In the genomic region with DNA sequence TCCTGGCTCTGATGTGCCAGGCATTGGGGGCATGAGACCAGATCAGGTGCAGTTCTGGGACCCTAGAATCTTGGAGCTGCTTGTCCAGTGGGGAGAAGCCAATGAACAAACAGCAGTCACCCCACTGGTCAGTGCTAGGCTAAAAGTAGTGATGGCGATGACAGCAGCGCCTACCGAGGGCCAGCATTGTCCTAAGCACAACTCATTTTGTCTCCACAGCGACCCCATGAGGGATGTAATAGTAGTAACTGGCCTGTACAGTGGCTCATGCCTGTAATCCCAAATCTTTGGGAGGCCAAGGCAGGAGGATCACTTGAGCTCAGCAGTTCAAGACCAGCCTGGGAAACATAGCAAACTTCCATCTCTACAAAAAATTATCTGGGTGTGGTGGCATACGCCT, we compare ENCODE assay signal across 16 cellular contexts. TPM values are rescaled to one million over a fixed set of nuclear protein-coding genes. Genes with fewer than 3 reads are reported as not detected.
DNase-seq lines count a peak whose midpoint lies in the region; ATAC-seq, FAIRE-seq and TF ChIP-seq lines count a peak whose summit lies in the region.
"Had no signal": no experiment of that assay in that cellular context is flagged by ENCODE, and none has a peak within 500 bp of the region (broad histone marks: within the 10 kb centered on the region; RNA-seq: fewer than 3 reads in every experiment).

No MANE protein-coding gene starts in this region.

- in situ Hi-C loops in K562 (cut with MboI): no loop called here

- TF ChIP-seq CTCF in DND-41 (IDR thresholded peaks at IDR 0.05; ENCODE audit: borderline replicate concordance, extremely low read depth, low read length, poor library complexity, severe bottlenecking) (peak; percentile 12), HCT116 (IDR thresholded peaks at IDR 0.05 in 2 of 3, conservative IDR thresholded peaks at IDR 0.05 in 1 of 3; ENCODE audit: borderline replicate concordance in 1 of 3, insufficient read depth in 1 of 3, low read depth in 2 of 3, low read length in 2 of 3) (peak; percentile 34 to 48 (median 46); a peak in 5 of 6 replicates), K562 (IDR thresholded peaks at IDR 0.05 in 2 of 3, conservative IDR thresholded peaks at IDR 0.05 in 1 of 3; ENCODE audit: insufficient read depth in 2 of 3, low read depth in 1 of 3, low read length in 3 of 3) (peak; percentile 53 to 80 (median 57); a peak in 5 of 6 replicates), kidney (IDR thresholded peaks at IDR 0.05; ENCODE audit: borderline replicate concordance, extremely low read depth, insufficient read depth) (no peak), vagina (IDR thresholded peaks at IDR 0.05) (no peak)

- H3K79me2 ChIP-seq in DND-41 (ENCODE audit: insufficient read depth, low read length) (peaks cover 43% of the 10 kb centered on the region), HCT116 (ENCODE audit: insufficient read depth, low read length) (peaks cover 24% of the 10 kb centered on the region; the same call in 1 of the 2 replicates), K562 (ENCODE audit: control insufficient read depth, insufficient read depth, low read length) (peaks cover 26% of the 10 kb centered on the region)

- RAD21 ChIA-PET in HCT116 (lab: Charles Lee; ENCODE audit: low non-redundant PET in 1 of 2, low total read pairs in 2 of 2, uncharacterized antibody in 2 of 2, unreplicated experiment in 2 of 2): no interaction called here

- WGBS in K562 (ENCODE audit: insufficient coverage, low coverage, missing lambda C conversion rate): 47% methylated on average over 5 of the region's 5 CpGs

- H3K36me3 ChIP-seq in DND-41 (ENCODE audit: insufficient read depth, low read length) (peaks cover 80% of the 10 kb centered on the region), HCT116 (ENCODE audit: control insufficient read depth in 1 of 2, insufficient read depth in 2 of 2, low read length in 2 of 2) (peaks cover 0 to 4% of the 10 kb centered on the region in 2 experiments; a peak in 1 of 4 replicates), K562 (ENCODE audit: control insufficient read depth, insufficient read depth, low read length) (peaks cover 47% of the 10 kb centered on the region; the same call in 2 of the 3 replicates), kidney (ENCODE audit: control insufficient read depth in 1 of 2, insufficient read depth in 2 of 2, low read length in 2 of 2) (peaks cover 21 to 51% of the 10 kb centered on the region in 2 donors), vagina (peaks cover 0 to 43% of the 10 kb centered on the region in 2 donors)

- BruUV-seq in HCT116 (replicated peaks; lab: Mats Ljungman, UMichigan): no TSS peak
- no TSS peak for BruUV-seq in K562 (replicated peaks; lab: Mats Ljungman, UMichigan)

- DNase-seq in DND-41 (no peak), HCT116 (ENCODE audit: low read depth, low spot score) (peak; percentile 16), K562 (ENCODE audit: extremely low read depth in 1 of 4, low spot score in 3 of 4) (peak; percentile 32 to 62 (median 42)), kidney (peak; percentile 31), vagina (ENCODE audit: extremely low spot score in 2 of 2) (no peak), MV-4-11 (lab: John Stamatoyannopoulos, UW) (no peak)
- DNase-seq: activated CD4-positive, alpha-beta T cell treated with anti-CD3 and anti-CD28 coated beads, Interleukin-2, amount 50 U/mL, for 48 hours; activated gamma-delta T cell treated with Interleukin-2 at 50 U/mL for 16 hours; CD4-positive, CD25-positive, alpha-beta regulatory T cell; central memory CD4-positive, alpha-beta T cell; KG1; NCI-H226 had no signal

- peaks cover 3% of the 10 kb centered on the region for H3K9me1 ChIP-seq in K562 (ENCODE audit: control insufficient read depth, insufficient read depth, low read length)

- H3K4me2 ChIP-seq in DND-41 (ENCODE audit: insufficient read depth, low read length): no peak overlapping the region
- no peak overlapping the region for H3K4me2 ChIP-seq in HCT116 (ENCODE audit: low read length)
- no peak overlapping the region for H3K4me2 ChIP-seq in K562 (ENCODE audit: insufficient read depth, low read length)

- no peaks in the 10 kb centered on the region for H3K9me2 ChIP-seq in HCT116 (ENCODE audit: insufficient read depth)

- H3K4me3 ChIP-seq in DND-41 (ENCODE audit: low read depth in 1 of 2, low read length in 2 of 2) (no peak overlapping the region), HCT116 (replicated peaks in 1 of 2; ENCODE audit: low read depth in 1 of 2, low read length in 2 of 2) (no peak overlapping the region), K562 (no peak overlapping the region), kidney (ENCODE audit: low read length in 2 of 2) (no peak overlapping the region), vagina (no peak overlapping the region)

- intact Hi-C loops in HCT116 (cut with micrococcal nuclease) (loop anchor here (1.0 kb wide), 1 partner anchor 73 kb away; no protein-coding TSS in a partner anchor), K562 (cut with micrococcal nuclease) (loop anchor here (10.0 kb wide), 1 partner anchor 177 kb away; no protein-coding TSS in a partner anchor), kidney (cut with DNase I) (no loop called here), vagina (cut with DNase I) (no loop called here)

- H3K9me3 ChIP-seq in DND-41 (ENCODE audit: insufficient read depth, low read length, severe bottlenecking): no peaks in the 10 kb centered on the region
- no peaks in the 10 kb centered on the region; a peak in 1 of 4 replicates for H3K9me3 ChIP-seq in HCT116 (ENCODE audit: control insufficient read depth in 1 of 2, insufficient read depth in 1 of 2, low read depth in 1 of 2, low read length in 2 of 2)
- no peaks in the 10 kb centered on the region for H3K9me3 ChIP-seq in K562 (replicated peaks; ENCODE audit: control insufficient read depth, insufficient read depth, low read depth, low read length)
- H3K9me3 ChIP-seq in kidney (ENCODE audit: control insufficient read depth in 1 of 2, low read length in 2 of 2): no peaks in the 10 kb centered on the region
- no peaks in the 10 kb centered on the region for H3K9me3 ChIP-seq in vagina

- TF ChIP-seq POLR2A in HCT116 (IDR thresholded peaks at IDR 0.05; ENCODE audit: borderline replicate concordance, extremely low read depth, insufficient read depth, insufficient read length) (no peak), K562 (conservative IDR thresholded peaks at IDR 0.05) (no peak), vagina (IDR thresholded peaks at IDR 0.05) (no peak), GM18505 (IDR thresholded peaks at IDR 0.05; ENCODE audit: borderline replicate concordance, extremely low read depth, insufficient read depth, insufficient read length) (no peak)

- FAIRE-seq in K562 (lab: Jason Lieb, UNC): peak; percentile 87
- no peak for FAIRE-seq in kidney (lab: Jason Lieb, UNC)

- H3K4me1 ChIP-seq in DND-41 (ENCODE audit: insufficient read depth, low read length) (peaks cover 43% of the 10 kb centered on the region), HCT116 (ENCODE audit: control insufficient read depth in 1 of 2, insufficient read depth in 2 of 2, low read length in 2 of 2) (no peaks in the 10 kb centered on the region), K562 (replicated peaks in 1 of 2; ENCODE audit: control insufficient read depth in 2 of 2, insufficient read depth in 2 of 2, low read length in 2 of 2) (peaks cover 19 to 21% of the 10 kb centered on the region in 2 experiments; a peak in 4 of 5 replicates), kidney (ENCODE audit: control insufficient read depth in 1 of 2, insufficient read depth in 1 of 2, low read depth in 1 of 2, low read length in 2 of 2) (peaks cover 25 to 28% of the 10 kb centered on the region in 2 donors), vagina (peaks cover 46% of the 10 kb centered on the region)

- TF ChIP-seq EP300 in K562 (IDR thresholded peaks at IDR 0.05; ENCODE audit: low read length): no peak

- no peak overlapping the region for H3K9ac ChIP-seq in DND-41 (ENCODE audit: low read depth, low read length)
- H3K9ac ChIP-seq in HCT116 (ENCODE audit: low read length): no peak overlapping the region
- no peak overlapping the region for H3K9ac ChIP-seq in K562 (ENCODE audit: insufficient read depth in 1 of 2, low read depth in 2 of 2, low read length in 2 of 2)
- H3K9ac ChIP-seq in kidney (ENCODE audit: low read length in 2 of 2): no peak overlapping the region

- no peak overlapping the region for H2AFZ ChIP-seq in DND-41 (ENCODE audit: low read depth, low read length)
- no peak overlapping the region for H2AFZ ChIP-seq in HCT116 (ENCODE audit: low read depth, low read length, poor library complexity, severe bottlenecking)
- H2AFZ ChIP-seq in K562 (ENCODE audit: low read depth, low read length): no peak overlapping the region

- H3K27me3 ChIP-seq in DND-41 (ENCODE audit: insufficient read depth, low read length, poor library complexity) (no peaks in the 10 kb centered on the region), HCT116 (ENCODE audit: insufficient read depth, low read length) (no peaks in the 10 kb centered on the region), K562 (ENCODE audit: control insufficient read depth in 2 of 2, insufficient read depth in 2 of 2, low read length in 2 of 2) (no peaks in the 10 kb centered on the region), vagina (no peaks in the 10 kb centered on the region)

- POLR2A ChIA-PET in HCT116 (lab: Charles Lee): no interaction called here
- POLR2A ChIA-PET in K562 (lab: Yijun Ruan, JAX): interaction anchor here (0.9 kb wide), 1 partner anchor 65 kb away, joined by 3 read pairs; no protein-coding TSS in a partner anchor

- CTCF ChIA-PET in HCT116 (lab: Charles Lee) (interaction anchor here (1.5 to 2.2 kb wide), 2 partner anchors 74 to 104 kb away, joined by 5 to 6 read pairs; no protein-coding TSS in a partner anchor), K562 (lab: Yijun Ruan, JAX; ENCODE audit: low intra/inter-chr PET ratio) (no interaction called here)

- no peak for ATAC-seq in DND-41 (ENCODE audit: insufficient read depth, low read depth)
- peak; percentile 82 for ATAC-seq in HCT116
- ATAC-seq in K562: peak; percentile 87
- ATAC-seq in GM18505 (IDR thresholded peaks at IDR 0.05; ENCODE audit: unreplicated experiment): no peak
- ATAC-seq in HG03175 (IDR thresholded peaks at IDR 0.05; ENCODE audit: unreplicated experiment): no peak
- ATAC-seq: sciatic nerve had no signal

- H3K27ac ChIP-seq in DND-41 (ENCODE audit: low read length) (no peak overlapping the region), HCT116 (ENCODE audit: low read depth, low read length) (no peak overlapping the region), K562 (ENCODE audit: extremely low read depth, low read depth, low read length) (no peak overlapping the region), kidney (ENCODE audit: low read depth in 2 of 2, low read length in 2 of 2) (no peak overlapping the region), vagina (no peak overlapping the region)

- TF ChIP-seq RAD21 in HCT116 (IDR thresholded peaks at IDR 0.05; ENCODE audit: low read depth) (peak; percentile 44; the same call in 1 of the 2 replicates), K562 (CRISPR knock-in tag; conservative IDR thresholded peaks at IDR 0.05 in 1 of 2, IDR thresholded peaks at IDR 0.05 in 1 of 2) (peak in 1 of 2 experiments; percentile 27; a peak in 1 of 4 replicates)

- H4K20me1 ChIP-seq in DND-41 (ENCODE audit: insufficient read depth, low read length) (peaks cover 77% of the 10 kb centered on the region), HCT116 (ENCODE audit: insufficient read depth) (no peaks in the 10 kb centered on the region), K562 (replicated peaks; ENCODE audit: control insufficient read depth, insufficient read depth, low read length) (peaks cover 8% of the 10 kb centered on the region)

RNA-seq across cellular contexts. Expression of a gene that starts 6.2 kb away (rescaled TPM):
- total RNA-seq in HCT116 (2021; ENCODE audit: unreplicated experiment) (12.7 TPM), K562 (2014; rRNA removed) (4.9 and 6.4 TPM in 2 replicates), K562 (2014; rRNA removed; fragmentation: Illumina TruSeq; extraction: Trizol) (4.9 and 5.3 TPM in 2 replicates), K562 (2015; rRNA removed; fragmentation: Illumina TruSeq; extraction: Trizol) (7.2 and 7.5 TPM in 2 replicates), K562 (2021) (7.8 and 8.8 TPM in 2 replicates), kidney (22.4 TPM), vagina (11.0 TPM)
- 6.7 and 7.2 TPM in 2 replicates for polyA plus RNA-seq in HCT116 (2012)
- total RNA-seq in K562 (2011; cell fraction: chromatin; rRNA removed; ENCODE audit: low replicate concordance): 11.8 and 21.8 TPM in 2 replicates
- total RNA-seq in K562 (2011; cell fraction: nucleolus; rRNA removed): 11.7 and 16.5 TPM in 2 replicates
- 10.4 and 12.3 TPM in 2 replicates for total RNA-seq in K562 (2011; cell fraction: nucleoplasm; rRNA removed)
- polyA plus RNA-seq in K562 (2011; rRNA removed) (3.8 and 3.9 TPM in 2 replicates), K562 (2014; fragmentation: Illumina TruSeq; extraction: Trizol) (7.1 and 7.3 TPM in 2 replicates), K562 (2014; fragmentation: Nextera tagmentation; extraction: Ambion mirVana) (under 1 TPM; 0.25 to 0.37 TPM), K562 (2014; rRNA removed) (3.2 and 4.3 TPM in 2 replicates), kidney (ENCODE audit: insufficient read depth, low read depth, low replicate concordance) (3.1 TPM)
- polyA plus RNA-seq in K562 (2011; cell fraction: cytosol; rRNA removed): 3.5 and 3.6 TPM in 2 replicates
- polyA plus RNA-seq in K562 (2011; cell fraction: nucleus; rRNA removed): 3.0 and 4.5 TPM in 2 replicates
- polyA plus RNA-seq in K562 (2012): 6.3 and 7.8 TPM in 2 replicates
- polyA minus RNA-seq in K562 (2011; rRNA and poly(A)+ RNA removed): 6.5 and 7.5 TPM in 2 replicates
- polyA minus RNA-seq in K562 (2011; cell fraction: cytosol; rRNA and poly(A)+ RNA removed): 5.4 and 5.6 TPM in 2 replicates
- polyA minus RNA-seq in K562 (2011; cell fraction: nucleus; rRNA and poly(A)+ RNA removed): 5.1 and 6.4 TPM in 2 replicates

RNA-seq across cellular contexts. Expression of a gene that starts 6.5 kb away (rescaled TPM):
- 48.8 TPM for total RNA-seq in HCT116 (2021; ENCODE audit: unreplicated experiment)
- 17.7 and 24.2 TPM in 2 replicates for polyA plus RNA-seq in HCT116 (2012)
- total RNA-seq in K562 (2011; cell fraction: chromatin; rRNA removed; ENCODE audit: low replicate concordance): 134 and 180 TPM in 2 replicates
- total RNA-seq in K562 (2011; cell fraction: nucleolus; rRNA removed): 87.6 and 109 TPM in 2 replicates
- 107 and 108 TPM in 2 replicates for total RNA-seq in K562 (2011; cell fraction: nucleoplasm; rRNA removed)
- total RNA-seq in K562 (2014; rRNA removed): 25.5 and 33.2 TPM in 2 replicates
- total RNA-seq in K562 (2014; rRNA removed; fragmentation: Illumina TruSeq; extraction: Trizol): 24.7 and 25.6 TPM in 2 replicates
- 27.0 and 30.0 TPM in 2 replicates for total RNA-seq in K562 (2015; rRNA removed; fragmentation: Illumina TruSeq; extraction: Trizol)
- total RNA-seq in K562 (2021): 48.2 and 49.7 TPM in 2 replicates
- 18.3 and 23.0 TPM in 2 replicates for polyA plus RNA-seq in K562 (2011; rRNA removed)
- polyA plus RNA-seq in K562 (2011; cell fraction: cytosol; rRNA removed): 10.3 and 14.3 TPM in 2 replicates
- 28.2 and 40.0 TPM in 2 replicates for polyA plus RNA-seq in K562 (2011; cell fraction: nucleus; rRNA removed)
- 21.5 and 22.5 TPM in 2 replicates for polyA plus RNA-seq in K562 (2012)
- polyA plus RNA-seq in K562 (2014; fragmentation: Illumina TruSeq; extraction: Trizol): 25.8 TPM in 2 replicates
- 1 to 10 TPM; 5.2 to 7.6 TPM for polyA plus RNA-seq in K562 (2014; fragmentation: Nextera tagmentation; extraction: Ambion mirVana)
- polyA plus RNA-seq in K562 (2014; rRNA removed): 16.4 and 22.7 TPM in 2 replicates
- 40.2 and 45.8 TPM in 2 replicates for polyA minus RNA-seq in K562 (2011; rRNA and poly(A)+ RNA removed)
- 20.1 and 24.0 TPM in 2 replicates for polyA minus RNA-seq in K562 (2011; cell fraction: cytosol; rRNA and poly(A)+ RNA removed)
- polyA minus RNA-seq in K562 (2011; cell fraction: nucleus; rRNA and poly(A)+ RNA removed): 33.1 and 42.0 TPM in 2 replicates
- total RNA-seq in kidney: 30.3 TPM
- polyA plus RNA-seq in kidney (ENCODE audit: insufficient read depth, low read depth, low replicate concordance): 7.9 TPM
- 15.5 TPM for total RNA-seq in vagina

RNA-seq across cellular contexts. Expression of a gene that starts 42.0 kb away (rescaled TPM):
- total RNA-seq in HCT116 (2021; ENCODE audit: unreplicated experiment) (46.5 TPM), K562 (2014; rRNA removed) (23.3 and 29.8 TPM in 2 replicates), K562 (2014; rRNA removed; fragmentation: Illumina TruSeq; extraction: Trizol) (15.7 and 18.0 TPM in 2 replicates), K562 (2015; rRNA removed; fragmentation: Illumina TruSeq; extraction: Trizol) (23.9 and 26.5 TPM in 2 replicates), K562 (2021) (30.7 and 31.2 TPM in 2 replicates), kidney (162 TPM), vagina (31.4 TPM)
- polyA plus RNA-seq in HCT116 (2012): 32.3 and 34.4 TPM in 2 replicates
- 38.5 and 63.2 TPM in 2 replicates for total RNA-seq in K562 (2011; cell fraction: chromatin; rRNA removed; ENCODE audit: low replicate concordance)
- total RNA-seq in K562 (2011; cell fraction: nucleolus; rRNA removed): 29.9 and 31.7 TPM in 2 replicates
- total RNA-seq in K562 (2011; cell fraction: nucleoplasm; rRNA removed): 36.2 and 36.6 TPM in 2 replicates
- polyA plus RNA-seq in K562 (2011; rRNA removed) (18.1 and 20.0 TPM in 2 replicates), K562 (2014; fragmentation: Illumina TruSeq; extraction: Trizol) (25.4 and 30.2 TPM in 2 replicates), K562 (2014; fragmentation: Nextera tagmentation; extraction: Ambion mirVana) (1 to 10 TPM; 3.3 to 5.6 TPM), K562 (2014; rRNA removed) (23.9 and 26.1 TPM in 2 replicates), kidney (ENCODE audit: insufficient read depth, low read depth, low replicate concordance) (241 TPM)
- polyA plus RNA-seq in K562 (2011; cell fraction: cytosol; rRNA removed): 21.9 and 29.0 TPM in 2 replicates
- 20.7 and 22.9 TPM in 2 replicates for polyA plus RNA-seq in K562 (2011; cell fraction: nucleus; rRNA removed)
- 21.8 and 26.1 TPM in 2 replicates for polyA plus RNA-seq in K562 (2012)
- 12.8 and 14.1 TPM in 2 replicates for polyA minus RNA-seq in K562 (2011; rRNA and poly(A)+ RNA removed)
- polyA minus RNA-seq in K562 (2011; cell fraction: cytosol; rRNA and poly(A)+ RNA removed): 13.5 and 17.3 TPM in 2 replicates
- polyA minus RNA-seq in K562 (2011; cell fraction: nucleus; rRNA and poly(A)+ RNA removed): 11.6 and 15.1 TPM in 2 replicates

RNA-seq across cellular contexts. Expression of a gene that starts 56.3 kb away (rescaled TPM):
- total RNA-seq in HCT116 (2021; ENCODE audit: unreplicated experiment) (not detected), K562 (2014; rRNA removed) (not detected in 2 replicates), K562 (2014; rRNA removed; fragmentation: Illumina TruSeq; extraction: Trizol) (not detected in 2 replicates), K562 (2015; rRNA removed; fragmentation: Illumina TruSeq; extraction: Trizol) (not detected in 2 replicates), K562 (2021) (not detected in 2 replicates), kidney (1.2 TPM), vagina (16.7 TPM)
- not detected in 2 replicates for polyA plus RNA-seq in HCT116 (2012)
- not detected in 2 replicates for total RNA-seq in K562 (2011; cell fraction: chromatin; rRNA removed; ENCODE audit: low replicate concordance)
- total RNA-seq in K562 (2011; cell fraction: nucleolus; rRNA removed): not detected in 2 replicates
- total RNA-seq in K562 (2011; cell fraction: nucleoplasm; rRNA removed): not detected in 2 replicates
- polyA plus RNA-seq in K562 (2011; rRNA removed) (not detected in 2 replicates), K562 (2014; fragmentation: Illumina TruSeq; extraction: Trizol) (not detected in 2 replicates), K562 (2014; fragmentation: Nextera tagmentation; extraction: Ambion mirVana) (not detected), K562 (2014; rRNA removed) (not detected in 2 replicates), kidney (ENCODE audit: insufficient read depth, low read depth, low replicate concordance) (0.82 TPM)
- not detected in 2 replicates for polyA plus RNA-seq in K562 (2011; cell fraction: cytosol; rRNA removed)
- not detected in 2 replicates for polyA plus RNA-seq in K562 (2011; cell fraction: nucleus; rRNA removed)
- polyA plus RNA-seq in K562 (2012): not detected in 2 replicates
- polyA minus RNA-seq in K562 (2011; rRNA and poly(A)+ RNA removed): not detected in 2 replicates
- polyA minus RNA-seq in K562 (2011; cell fraction: cytosol; rRNA and poly(A)+ RNA removed): not detected in 2 replicates
- polyA minus RNA-seq in K562 (2011; cell fraction: nucleus; rRNA and poly(A)+ RNA removed): not detected in 2 replicates
- total RNA-seq: CD4-positive, CD25-positive, alpha-beta regulatory T cell; RPMI7951; sciatic nerve had no signal

Comparison
In these comparisons a context has a peak if more than half of its experiments do, and no peak if none do; other contexts are left out.
1. ATAC-seq: peak in HCT116 (single experiment) and K562 (single experiment); none in DND-41 (single experiment), GM18505 (single experiment) and HG03175 (single experiment).
2. DNase-seq: peak in HCT116 (single experiment), K562 (4 of 4) and kidney (single experiment); none in DND-41 (single experiment), vagina (0 of 2) and MV-4-11 (single experiment).
3. CTCF ChIP-seq: peak in DND-41 (single experiment), HCT116 (3 of 3) and K562 (3 of 3); none in kidney (single experiment) and vagina (0 of 3).
4. intact Hi-C loops: an anchor here in HCT116 (1.0 kb wide) and K562 (10.0 kb wide); none called in kidney and vagina.